19 cellular contexts compared by ENCODE assay signal in the genomic region with DNA sequence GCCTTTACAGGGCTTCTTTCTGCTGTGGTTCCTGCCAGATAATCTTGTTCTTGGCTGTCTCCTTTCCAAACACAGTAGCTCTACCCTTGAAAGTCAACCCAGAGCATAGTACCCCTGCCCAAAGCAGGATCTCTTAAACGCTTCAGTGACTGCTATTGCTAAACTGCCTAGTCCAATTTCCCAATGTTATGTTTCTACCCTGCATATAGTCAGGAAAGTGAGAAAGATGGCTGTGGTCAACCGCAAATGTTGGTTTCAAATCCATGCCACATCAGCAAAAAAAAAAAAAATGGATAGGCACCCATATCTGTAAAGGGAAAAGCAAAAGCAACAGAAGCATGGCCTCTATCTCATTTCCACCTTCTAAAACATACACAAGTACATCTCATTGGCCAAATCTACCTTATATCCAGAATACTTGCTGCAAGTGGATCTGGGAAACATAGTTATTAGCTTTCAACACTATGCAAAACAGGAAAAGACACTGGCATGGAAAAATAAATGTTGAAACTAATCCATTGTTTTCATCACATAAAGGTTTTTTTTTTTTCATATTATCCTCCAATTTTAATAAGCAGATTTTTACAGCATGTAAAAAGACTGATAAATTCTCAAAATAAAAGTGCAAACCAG. TPM values are rescaled to one million over a fixed set of nuclear protein-coding genes. Genes with fewer than 3 reads are reported as not detected.
DNase-seq lines count a peak whose midpoint lies in the region; ATAC-seq and FAIRE-seq lines count a peak whose summit lies in the region.
"Had no signal": no experiment of that assay in that cellular context is flagged by ENCODE, and none has a peak within 500 bp of the region (broad histone marks: within the 10 kb centered on the region; RNA-seq: fewer than 3 reads in every experiment).

No MANE protein-coding gene starts in this region.

- peaks cover 3% of the 10 kb centered on the region for H3K4me1 ChIP-seq in right cardiac atrium (ENCODE audit: control insufficient read depth, insufficient read depth, low read length)

- intact Hi-C loops in right cardiac atrium (cut with DNase I) = no loop called here
- intact Hi-C loops in left cardiac atrium (cut with DNase I) = no loop called here

- WGBS in right cardiac atrium = 85% methylated on average over 2 of the region's 2 CpGs

- ATAC-seq in right cardiac atrium (peak; percentile 14), left cardiac atrium (no peak), GM18870 (IDR thresholded peaks at IDR 0.05; ENCODE audit: unreplicated experiment) (no peak)
- ATAC-seq: lower lobe of right lung; natural killer cell treated with Interleukin-12 subunit alpha and Interleukin-12 subunit beta and Interleukin-15 and Interleukin-18, amount 100 ng/mL, for 72 hours had no signal

- H3K27me3 ChIP-seq in right cardiac atrium (ENCODE audit: control insufficient read depth, insufficient read depth) = no peaks in the 10 kb centered on the region

- no peak overlapping the region for H3K27ac ChIP-seq in right cardiac atrium (ENCODE audit: low read length)
- H3K27ac ChIP-seq: lower lobe of right lung had no signal

- no peaks in the 10 kb centered on the region for H3K9me3 ChIP-seq in right cardiac atrium (ENCODE audit: control insufficient read depth, low read length)
- H3K9me3 ChIP-seq: HAP-1, lower lobe of right lung had no signal

- no peak overlapping the region for H3K4me3 ChIP-seq in right cardiac atrium (ENCODE audit: low read length)
- H3K4me3 ChIP-seq: HAP-1, lower lobe of right lung had no signal

- no peak for DNase-seq in right cardiac atrium
- no peak for DNase-seq in left cardiac atrium
- DNase-seq in NOMO-1 treated with DMSO at 0.1 percent for 48 hours (lab: John Stamatoyannopoulos, UW; ENCODE audit: unreplicated experiment) = peak; percentile 97
- DNase-seq in dermis blood vessel endothelial cell = peak; percentile 12
- peak; percentile 6 for DNase-seq in urothelium cell line (ENCODE audit: low spot score)
- DNase-seq in anterior cingulate cortex (lab: John Stamatoyannopoulos, UW) = no peak
- DNase-seq in activated CD4-positive, alpha-beta T cell treated with anti-CD3 and anti-CD28 coated beads for 1 hour = no peak
- DNase-seq: activated CD4-positive, CD25-positive, alpha-beta regulatory T cell treated with anti-CD3 and anti-CD28 coated beads, Interleukin-2, amount 50 U/mL, for 72 hours; activated naive CD4-positive, alpha-beta T cell treated with anti-CD3 and anti-CD28 coated beads, Interleukin-2, amount 50 U/mL, for 16 hours; DMS 273 treated with DMSO at 0.1 percent for 48 hours; lower lobe of right lung; NCI-H446; retina; stimulated activated CD8-positive, alpha-beta memory T cell treated with anti-CD3 and anti-CD28 coated beads, Interleukin-4, amount 100 ng/mL, for 48 hours; T-helper 1 cell had no signal

- no peak for FAIRE-seq in urothelium cell line (lab: Jason Lieb, UNC)
- FAIRE-seq: frontal cortex had no signal

RNA-seq across cellular contexts. Expression of gene DNAJC1, which starts 59.8 kb away (rescaled TPM):
- total RNA-seq in right cardiac atrium = 10 to 100 TPM; 13.9 to 21.4 (median 17.9) TPM
- 14.0 TPM for polyA plus RNA-seq in right cardiac atrium
- total RNA-seq in left cardiac atrium = 10 to 100 TPM; 16.1 to 20.8 TPM
- 36.1 and 41.0 TPM in 2 replicates for total RNA-seq in dermis blood vessel endothelial cell

Comparison
In these comparisons a context has a peak if more than half of its experiments do, and no peak if none do; other contexts are left out.
1. ATAC-seq: peak in right cardiac atrium (2 of 2); none in left cardiac atrium (0 of 2) and GM18870 (single experiment).
2. DNase-seq: peak in NOMO-1 treated with DMSO at 0.1 percent for 48 hours (single experiment), dermis blood vessel endothelial cell (single experiment) and urothelium cell line (single experiment); none in right cardiac atrium (0 of 3), left cardiac atrium (single experiment), anterior cingulate cortex (0 of 58) and activated CD4-positive, alpha-beta T cell treated with anti-CD3 and anti-CD28 coated beads for 1 hour (single experiment).